Comparison of ENCODE assay signal across 8 cellular contexts in the genomic region with DNA sequence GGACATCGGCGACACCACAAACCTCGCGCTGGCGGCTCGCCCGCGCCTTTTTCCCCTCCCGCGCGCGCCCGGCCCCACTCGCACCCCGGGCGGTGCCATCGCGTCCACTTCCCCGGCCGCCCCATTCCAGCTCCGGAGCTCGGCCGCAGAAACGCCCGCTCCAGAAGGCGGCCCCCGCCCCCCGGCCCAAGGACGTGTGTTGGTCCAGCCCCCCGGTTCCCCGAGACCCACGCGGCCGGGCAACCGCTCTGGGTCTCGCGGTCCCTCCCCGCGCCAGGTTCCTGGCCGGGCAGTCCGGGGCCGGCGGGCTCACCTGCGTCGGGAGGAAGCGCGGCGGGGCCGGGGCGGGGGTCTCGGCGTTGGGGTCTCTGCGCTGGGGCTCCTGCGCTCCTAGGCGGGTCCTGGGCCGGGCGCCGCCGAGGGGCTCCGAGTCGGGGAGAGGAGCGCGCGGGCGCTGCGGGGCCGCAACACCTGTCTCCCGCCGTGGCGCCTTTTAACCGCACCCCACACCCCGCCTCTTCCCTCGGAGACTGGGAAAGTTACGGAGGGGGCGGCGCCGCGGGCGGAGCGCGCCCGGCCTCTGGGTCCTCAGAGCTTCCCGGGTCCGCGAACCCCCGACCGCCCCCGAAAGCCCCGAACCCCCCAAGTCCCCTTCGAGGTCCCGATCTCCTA. TPM values are rescaled to one million over a fixed set of nuclear protein-coding genes. Genes with fewer than 3 reads are reported as not detected.
DNase-seq lines count a peak whose midpoint lies in the region; ATAC-seq, FAIRE-seq and TF ChIP-seq lines count a peak whose summit lies in the region.

A gene (minus strand): TSS at position 469 of the 672 bp plus-strand sequence. CDS start 3,357 bp downstream, outside the sequence.

- peaks cover 0 to 5% (median 0%) of the 10 kb centered on the region in 3 donors for H3K4me1 ChIP-seq in pancreas

- 1% methylated on average over 55 to 91 of the region's 91 CpGs for WGBS in pancreas, 2 donors

- intact Hi-C loops in pancreas (cut with DNase I): no loop called here

- H3K9me3 ChIP-seq in pancreas: no peaks in the 10 kb centered on the region

- TF ChIP-seq CTCF in GM06990 (IDR thresholded peaks at IDR 0.05; ENCODE audit: insufficient read depth, low read length, poor library complexity, severe bottlenecking) (no peak), RWPE1 (conservative IDR thresholded peaks at IDR 0.05; ENCODE audit: low read depth) (no peak), fibroblast of villous mesenchyme (IDR thresholded peaks at IDR 0.05; ENCODE audit: insufficient read depth, low read depth, low read length) (no peak), pancreas (IDR thresholded peaks at IDR 0.05) (no peak), GM20000 (IDR thresholded peaks at IDR 0.05; ENCODE audit: extremely low read depth, missing control alignments) (no peak)

- H3K4me3 ChIP-seq in GM06990 (replicated peaks; ENCODE audit: low read depth, low read length): peak within 1 kb of the TSS; percentile 60
- H3K4me3 ChIP-seq in fibroblast of villous mesenchyme (ENCODE audit: low read depth, low read length): peak within 1 kb of the TSS; percentile 52
- H3K4me3 ChIP-seq in pancreas: peak within 1 kb of the TSS; percentile 36 to 85 (median 60)

- H3K27ac ChIP-seq in RWPE1 (peak within 1 kb of the TSS; percentile 92), pancreas (no peak within 1 kb of the TSS)

- no peak for FAIRE-seq in pancreas (lab: Jason Lieb, UNC)

- H3K27me3 ChIP-seq in GM06990 (replicated peaks; ENCODE audit: control insufficient read depth, insufficient read depth, low read length) (no peaks in the 10 kb centered on the region), pancreas (peaks cover 0 to 9% (median 0%) of the 10 kb centered on the region in 4 donors)

- ATAC-seq in pancreas: peak; percentile 57 to 69 (median 62)
- no peak for ATAC-seq in GM21367 (IDR thresholded peaks at IDR 0.05; ENCODE audit: unreplicated experiment)

- DNase-seq in GM06990 (ENCODE audit: extremely low read depth, insufficient read length) (no peak), RWPE1 (ENCODE audit: low spot score) (peak; percentile 54), fibroblast of villous mesenchyme (ENCODE audit: low read depth) (no peak), pancreas (peak in 2 of 6 donors; percentile 25 to 70), NCI-H187 treated with DMSO at 0.1 percent for 48 hours (lab: John Stamatoyannopoulos, UW) (no peak), globus pallidus (ENCODE audit: low spot score) (no peak), GM20000 (ENCODE audit: low spot score) (no peak)

- POLR2A ChIA-PET in RWPE1 (lab: Yijun Ruan, JAX; ENCODE audit: low non-redundant PET): interaction anchor here (0.6 kb wide), 1 partner anchor 191 kb away, joined by 3 read pairs; no protein-coding TSS in a partner anchor

- H3K36me3 ChIP-seq in GM06990 (ENCODE audit: control insufficient read depth, insufficient read depth, low read length): no peaks in the 10 kb centered on the region
- H3K36me3 ChIP-seq in pancreas: no peaks in the 10 kb centered on the region

- CTCF ChIA-PET in RWPE1 (lab: Yijun Ruan, JAX): interaction anchor here (0.6 kb wide), 3 partner anchors 158 to 303 kb away, joined by 3 to 8 read pairs (median 3); no protein-coding TSS in a partner anchor

RNA-seq across cellular contexts. Expression of the gene that starts here (rescaled TPM):
- total RNA-seq in fibroblast of villous mesenchyme (not detected in 2 replicates), pancreas (1 to 10 TPM in 3 of 6 donors, under 1 TPM in 3; 0.51 to 4.5 (median 1.2) TPM)
- under 1 TPM; 0.59 to 0.68 TPM for polyA plus RNA-seq in pancreas
